16 cellular contexts compared by ENCODE assay signal in the genomic region with DNA sequence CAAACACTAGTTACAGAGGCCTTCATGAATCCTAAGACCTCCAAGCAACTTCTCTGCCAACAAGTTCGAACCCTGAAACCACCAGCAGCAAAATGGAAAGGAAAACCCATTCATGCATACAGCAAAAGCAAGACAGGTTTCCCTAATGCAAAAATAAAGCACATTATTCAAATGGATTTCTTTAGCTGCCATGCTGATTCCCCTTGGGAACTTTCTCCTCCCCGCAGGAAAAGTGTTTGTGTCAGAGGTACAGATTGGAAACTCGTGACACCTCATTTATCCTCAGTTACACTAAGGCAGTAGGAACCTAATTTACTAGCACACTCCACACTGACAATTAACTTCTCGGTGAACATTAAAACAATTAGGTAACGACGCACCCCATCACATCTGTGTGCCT.
"Had no signal": no experiment of that assay in that cellular context is flagged by ENCODE, and none has a peak within 500 bp of the region (broad histone marks: within the 10 kb centered on the region; RNA-seq: fewer than 3 reads in every experiment).

No MANE protein-coding gene starts in this region.

- H3K27ac Mint-ChIP-seq: activated CD4-positive, alpha-beta memory T cell treated with anti-CD3 and anti-CD28 coated beads, Interleukin-2, amount 10 ng/mL, durations not matched to agents 7 days and 5 days; activated CD4-positive, alpha-beta T cell treated with anti-CD3 and anti-CD28 coated beads for 36 hours; activated naive CD4-positive, alpha-beta T cell treated with anti-CD3 and anti-CD28 coated beads, Interleukin-2, amount 50 U/mL, for 24 hours; activated T-cell treated with anti-CD3 and anti-CD28 coated beads, Interleukin-2, amount 50 U/mL, for 24 hours; T-helper 1 cell treated with Interleukin-12 subunit alpha and Interleukin-12 subunit beta and Interleukin-4 antibody, amounts not matched to agents 30 μg/mL and 1 μg/mL, for 36 hours had no signal

- DNase-seq: activated CD4-positive, alpha-beta memory T cell treated with anti-CD3 and anti-CD28 coated beads, Interleukin-2, amount 10 ng/mL, durations not matched to agents 7 days and 5 days; activated CD4-positive, alpha-beta T cell treated with anti-CD3 and anti-CD28 coated beads for 36 hours; activated T-cell treated with anti-CD3 and anti-CD28 coated beads, Interleukin-2, amount 50 U/mL, for 24 hours; adrenal gland; spleen; stimulated activated CD4-positive, alpha-beta T cell treated with anti-CD3 and anti-CD28 coated beads, Interleukin-1b, Interleukin-23, amount 100 ng/mL, for 48 hours; stomach; WERI-Rb-1 had no signal

- FAIRE-seq: colon, endometrium had no signal

- H3K36me3 ChIP-seq: adrenal gland, thoracic aorta had no signal

- ATAC-seq: activated CD4-positive, alpha-beta T cell treated with anti-CD3 and anti-CD28 coated beads for 36 hours; sciatic nerve had no signal

- H3K27me3 Mint-ChIP-seq: activated CD4-positive, alpha-beta memory T cell treated with anti-CD3 and anti-CD28 coated beads, Interleukin-2, amount 10 ng/mL, durations not matched to agents 7 days and 5 days; activated naive CD4-positive, alpha-beta T cell treated with anti-CD3 and anti-CD28 coated beads, Interleukin-2, amount 50 U/mL, for 24 hours; activated T-cell treated with anti-CD3 and anti-CD28 coated beads, Interleukin-2, amount 50 U/mL, for 24 hours had no signal

- H3K27me3 ChIP-seq: adrenal gland, esophagus muscularis mucosa, spleen, stomach had no signal

- H3K4me1 Mint-ChIP-seq: activated CD4-positive, alpha-beta memory T cell treated with anti-CD3 and anti-CD28 coated beads, Interleukin-2, amount 10 ng/mL, durations not matched to agents 7 days and 5 days; activated CD4-positive, alpha-beta T cell treated with anti-CD3 and anti-CD28 coated beads for 36 hours; activated naive CD4-positive, alpha-beta T cell treated with anti-CD3 and anti-CD28 coated beads, Interleukin-2, amount 50 U/mL, for 24 hours had no signal

- H3K27ac ChIP-seq: adrenal gland, esophagus muscularis mucosa, spleen, stomach, thoracic aorta, WERI-Rb-1 had no signal

- H3K4me3 Mint-ChIP-seq: activated CD4-positive, alpha-beta memory T cell treated with anti-CD3 and anti-CD28 coated beads, Interleukin-2, amount 10 ng/mL, durations not matched to agents 7 days and 5 days; activated CD4-positive, alpha-beta T cell treated with anti-CD3 and anti-CD28 coated beads for 36 hours; activated naive CD4-positive, alpha-beta T cell treated with anti-CD3 and anti-CD28 coated beads, Interleukin-2, amount 50 U/mL, for 24 hours; activated T-cell treated with anti-CD3 and anti-CD28 coated beads, Interleukin-2, amount 50 U/mL, for 24 hours; nephron; T-helper 1 cell treated with Interleukin-12 subunit alpha and Interleukin-12 subunit beta and Interleukin-4 antibody, amounts not matched to agents 30 μg/mL and 1 μg/mL, for 36 hours had no signal

- H3K36me3 Mint-ChIP-seq: activated naive CD4-positive, alpha-beta T cell treated with anti-CD3 and anti-CD28 coated beads, Interleukin-2, amount 50 U/mL, for 24 hours had no signal

- H3K9me3 Mint-ChIP-seq: activated CD4-positive, alpha-beta memory T cell treated with anti-CD3 and anti-CD28 coated beads, Interleukin-2, amount 10 ng/mL, durations not matched to agents 7 days and 5 days; activated naive CD4-positive, alpha-beta T cell treated with anti-CD3 and anti-CD28 coated beads, Interleukin-2, amount 50 U/mL, for 24 hours; activated T-cell treated with anti-CD3 and anti-CD28 coated beads, Interleukin-2, amount 50 U/mL, for 24 hours; nephron; T-helper 1 cell treated with Interleukin-12 subunit alpha and Interleukin-12 subunit beta and Interleukin-4 antibody, amounts not matched to agents 30 μg/mL and 1 μg/mL, for 36 hours had no signal

- H3K4me3 ChIP-seq: adrenal gland, esophagus muscularis mucosa, spleen, stomach, thoracic aorta had no signal

- H3K9me3 ChIP-seq: adrenal gland, esophagus muscularis mucosa, spleen, stomach, thoracic aorta had no signal
